In the genomic region with DNA sequence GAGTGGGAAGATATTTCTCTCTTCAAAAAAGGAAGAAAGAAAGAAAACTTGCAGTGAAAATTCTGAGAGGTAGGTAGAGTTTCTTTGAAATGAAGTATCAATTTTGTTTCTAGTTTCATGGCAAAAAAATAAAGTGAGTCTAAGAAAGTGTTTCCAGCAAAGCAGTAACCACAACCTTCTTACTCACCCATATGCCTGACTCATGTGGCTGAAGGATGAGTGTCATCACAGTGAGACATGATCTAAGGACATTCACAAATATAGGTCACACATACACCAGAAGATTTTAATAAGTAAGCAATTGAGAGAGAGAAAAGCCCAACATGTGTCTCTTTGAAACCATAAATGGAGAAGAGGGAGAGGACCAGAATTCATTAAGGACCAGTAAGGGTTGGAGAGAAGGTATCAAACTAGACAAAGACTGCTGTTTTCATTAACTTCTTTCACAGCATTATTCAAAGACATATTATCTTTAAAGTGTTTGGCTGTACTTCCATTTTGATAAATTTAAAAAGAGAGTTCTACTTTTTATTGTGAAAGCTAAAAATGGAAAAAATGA, we compare ENCODE assay signal across 8 cellular contexts.
A peak's percentile ranks its signal among the peaks of the same experiment; 100 is the strongest.
DNase-seq lines count a peak whose midpoint lies in the region; ATAC-seq and TF ChIP-seq lines count a peak whose summit lies in the region.

No MANE protein-coding gene starts in this region.

- no peak overlapping the region for H3K4me2 ChIP-seq in SK-N-SH

- H3K27ac ChIP-seq in SK-N-SH (ENCODE audit: low read depth in 2 of 2, low read length in 1 of 2) (no peak overlapping the region), heart left ventricle (no peak overlapping the region)

- H3K4me3 ChIP-seq in SK-N-SH (ENCODE audit: low read depth in 2 of 2, low read length in 1 of 2), result no peak overlapping the region
- H3K4me3 ChIP-seq in heart left ventricle, result no peak overlapping the region

- ATAC-seq in GM18867 (IDR thresholded peaks at IDR 0.05; ENCODE audit: unreplicated experiment), result peak; percentile 93
- no peak for ATAC-seq in heart left ventricle

- TF ChIP-seq CTCF in SK-N-SH (IDR thresholded peaks at IDR 0.05) (no peak), heart left ventricle (IDR thresholded peaks at IDR 0.05) (no peak)

- no peaks in the 10 kb centered on the region for H3F3A ChIP-seq in SK-N-SH (replicated peaks; ENCODE audit: insufficient read depth)

- CTCF ChIA-PET in SK-N-SH (lab: Yijun Ruan, JAX), result no interaction called here

- H4K20me1 ChIP-seq in SK-N-SH (ENCODE audit: insufficient read depth), result no peaks in the 10 kb centered on the region

- TF ChIP-seq POLR2A in heart left ventricle (IDR thresholded peaks at IDR 0.05), result no peak

- H3K36me3 ChIP-seq in SK-N-SH (replicated peaks in 1 of 2; ENCODE audit: control insufficient read depth in 1 of 2, insufficient read depth in 2 of 2, low read length in 1 of 2) (no peaks in the 10 kb centered on the region), heart left ventricle (no peaks in the 10 kb centered on the region)

- TF ChIP-seq RAD21 in SK-N-SH (IDR thresholded peaks at IDR 0.05; ENCODE audit: low read length), result no peak

- TF ChIP-seq EP300 in SK-N-SH (IDR thresholded peaks at IDR 0.05; ENCODE audit: borderline replicate concordance in 1 of 2, low read depth in 1 of 2, low read length in 1 of 2), result no peak

- H3K9ac ChIP-seq in SK-N-SH, result no peak overlapping the region

- H3K27me3 ChIP-seq in SK-N-SH (ENCODE audit: insufficient read depth), result no peaks in the 10 kb centered on the region
- no peaks in the 10 kb centered on the region for H3K27me3 ChIP-seq in heart left ventricle

- H2AFZ ChIP-seq in SK-N-SH (ENCODE audit: low read depth), result no peak overlapping the region

- no peaks in the 10 kb centered on the region for H3K4me1 ChIP-seq in SK-N-SH (ENCODE audit: control insufficient read depth in 1 of 2, insufficient read depth in 2 of 2, low read depth in 1 of 2, low read length in 1 of 2)
- H3K4me1 ChIP-seq in heart left ventricle, result no peaks in the 10 kb centered on the region

- H3K9me3 ChIP-seq in SK-N-SH, result no peaks in the 10 kb centered on the region
- no peaks in the 10 kb centered on the region for H3K9me3 ChIP-seq in heart left ventricle

- POLR2A ChIA-PET in SK-N-SH (lab: Yijun Ruan, JAX), result no interaction called here

- no peaks in the 10 kb centered on the region for H3K9me2 ChIP-seq in SK-N-SH

- intact Hi-C loops in heart left ventricle (cut with DNase I), result loop anchor here in 4 of 10 donors (5.0 to 10.0 kb wide), 3 partner anchors 1136 to 1146 kb away; no protein-coding TSS in a partner anchor

- H3K79me2 ChIP-seq in SK-N-SH (ENCODE audit: insufficient read depth), result no peaks in the 10 kb centered on the region

- DNase-seq in HCEC 1CT (peak; percentile 49), M059J (ENCODE audit: low read depth) (peak; percentile 78), iris pigment epithelial cell (ENCODE audit: low read depth) (peak; percentile 48), NCI-H510A treated with DMSO at 0.1 percent for 48 hours (lab: John Stamatoyannopoulos, UW) (no peak), GF-D8 (lab: John Stamatoyannopoulos, UW) (no peak), SK-N-SH (no peak), heart left ventricle (no peak)

TF ChIP-seq in SK-N-SH, 30 proteins besides CTCF, POLR2A, EP300 and RAD21:
- no peak for TF ChIP-seq RFX5 (IDR thresholded peaks at IDR 0.05; ENCODE audit: low read length)

Comparison
In these comparisons a context has a peak if more than half of its experiments do, and no peak if none do; other contexts are left out.
1. DNase-seq: peak in HCEC 1CT (single experiment), M059J (single experiment) and iris pigment epithelial cell (single experiment); none in NCI-H510A treated with DMSO at 0.1 percent for 48 hours (single experiment), GF-D8 (single experiment), SK-N-SH (single experiment) and heart left ventricle (0 of 5).